17 cellular contexts compared by ENCODE assay signal in the genomic region with DNA sequence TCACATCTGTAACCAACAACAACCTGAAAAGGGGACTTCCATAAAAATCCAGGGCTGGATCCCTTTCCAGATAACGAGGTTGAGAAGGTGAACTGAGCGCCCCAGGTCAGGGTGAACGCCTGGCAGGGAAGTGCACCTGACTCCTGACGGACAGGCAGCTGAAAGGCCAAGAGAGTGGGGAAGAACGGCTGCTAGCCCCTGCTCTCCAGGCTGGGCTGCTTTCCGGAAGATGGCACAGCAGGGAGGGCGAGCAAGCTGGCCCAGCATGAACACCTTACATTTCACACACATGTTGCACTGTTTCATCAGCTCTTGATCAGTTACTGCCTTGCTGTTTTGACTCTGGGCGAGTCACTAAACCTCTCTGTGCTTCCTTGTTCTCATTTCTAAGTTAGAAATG.
"Had no signal": no experiment of that assay in that cellular context is flagged by ENCODE, and none has a peak within 500 bp of the region (broad histone marks: within the 10 kb centered on the region; RNA-seq: fewer than 3 reads in every experiment).

No MANE protein-coding gene starts in this region.

- H3K4me1 Mint-ChIP-seq: nephron had no signal

- H3K27me3 ChIP-seq: testis, vagina had no signal

- H3K4me3 Mint-ChIP-seq: immature natural killer cell; nephron; stimulated activated naive B cell treated with anti-CD40 and anti-IgM and Interleukin-4, amounts not matched to agents 10 μg/mL and 1 μg/mL and 100 μg/mL, for 72 hours; stimulated activated naive CD8-positive, alpha-beta T cell treated with anti-CD3 and anti-CD28 coated beads, Interleukin-15, amount 100 ng/mL, for 72 hours had no signal

- ATAC-seq: foreskin keratinocyte; left ventricle myocardium superior; stimulated activated naive B cell treated with anti-CD40 and anti-IgM and Interleukin-4, amounts not matched to agents 10 μg/mL and 1 μg/mL and 100 μg/mL, for 72 hours; stimulated activated naive CD8-positive, alpha-beta T cell treated with anti-CD3 and anti-CD28 coated beads, Interleukin-15, amount 100 ng/mL, for 72 hours; upper lobe of right lung had no signal

- H3K9me3 ChIP-seq: sigmoid colon, testis, tibial nerve, upper lobe of right lung, vagina had no signal

- H3K36me3 ChIP-seq: sigmoid colon, tibial nerve, upper lobe of right lung, vagina had no signal

- H3K4me1 ChIP-seq: foreskin keratinocyte, sigmoid colon, upper lobe of right lung had no signal

- DNase-seq: foreskin keratinocyte; left ventricle myocardium superior; mesenchymal stem cell; naive B cell; sigmoid colon; stimulated activated CD4-positive, alpha-beta T cell treated with anti-CD3 and anti-CD28 coated beads, Interleukin-2, amount 100 ng/mL, for 24 hours; stimulated activated CD4-positive, alpha-beta T cell treated with anti-CD3 and anti-CD28 coated beads, Interleukin-4, amount 100 ng/mL, for 4 hours; stimulated activated naive B cell treated with anti-CD40 and anti-IgM and Interleukin-4, amounts not matched to agents 10 μg/mL and 1 μg/mL and 100 μg/mL, for 72 hours; testis; upper lobe of right lung had no signal

- H3K27ac ChIP-seq: foreskin keratinocyte, sigmoid colon, skin epidermis, testis, tibial nerve, upper lobe of right lung, vagina had no signal

- H3K27ac Mint-ChIP-seq: immature natural killer cell; nephron; stimulated activated naive B cell treated with anti-CD40 and anti-IgM and Interleukin-4, amounts not matched to agents 10 μg/mL and 1 μg/mL and 100 μg/mL, for 72 hours; stimulated activated naive CD8-positive, alpha-beta T cell treated with anti-CD3 and anti-CD28 coated beads, Interleukin-15, amount 100 ng/mL, for 72 hours had no signal

- H3K4me3 ChIP-seq: lung, sigmoid colon, skin epidermis, testis, tibial nerve, upper lobe of right lung, vagina had no signal

- H3K9me3 Mint-ChIP-seq: immature natural killer cell; nephron; stimulated activated naive B cell treated with anti-CD40 and anti-IgM and Interleukin-4, amounts not matched to agents 10 μg/mL and 1 μg/mL and 100 μg/mL, for 72 hours; stimulated activated naive CD8-positive, alpha-beta T cell treated with anti-CD3 and anti-CD28 coated beads, Interleukin-15, amount 100 ng/mL, for 72 hours had no signal

- H3K36me3 Mint-ChIP-seq: immature natural killer cell; naive B cell; stimulated activated naive B cell treated with anti-CD40 and anti-IgM and Interleukin-4, amounts not matched to agents 10 μg/mL and 1 μg/mL and 100 μg/mL, for 72 hours had no signal
